Comparison of ENCODE assay signal across 22 cellular contexts in genomic region chr3:124800076-124800475, GRCh38.
DNase-seq lines count a peak whose midpoint lies in the region; ATAC-seq and TF ChIP-seq lines count a peak whose summit lies in the region.
"Had no signal": no experiment of that assay in that cellular context is flagged by ENCODE, and none has a peak within 500 bp of the region (broad histone marks: within the 10 kb centered on the region; RNA-seq: fewer than 3 reads in every experiment).

No MANE protein-coding gene starts in this region.

- TF ChIP-seq CTCF in IMR-90 (conservative IDR thresholded peaks at IDR 0.05; ENCODE audit: low read depth, low read length) (no peak), ascending aorta (IDR thresholded peaks at IDR 0.05) (no peak), sigmoid colon (IDR thresholded peaks at IDR 0.05) (no peak), endothelial cell (IDR thresholded peaks at IDR 0.05; ENCODE audit: unreplicated experiment) (no peak)

- CTCF ChIA-PET in IMR-90 (lab: Yijun Ruan, JAX): no interaction called here
- CTCF ChIA-PET in activated CD4-positive, alpha-beta T cell treated with anti-CD3 and anti-CD28 coated beads for 36 hours (lab: Charles Lee): interaction anchor here (0.7 kb wide), 1 partner anchor 88 kb away, joined by 3 read pairs; no protein-coding TSS in a partner anchor

- TF ChIP-seq EP300 in sigmoid colon (IDR thresholded peaks at IDR 0.05): no peak

- no peak for TF ChIP-seq POLR2A in IMR-90 (IDR thresholded peaks at IDR 0.05; ENCODE audit: low read depth, low read length)
- no peak for TF ChIP-seq POLR2A in sigmoid colon (IDR thresholded peaks at IDR 0.05)

- no peak overlapping the region for H3K23ac ChIP-seq in IMR-90 (ENCODE audit: low read depth, low read length)

- POLR2A ChIA-PET in IMR-90 (lab: Charles Lee; ENCODE audit: unreplicated experiment): no interaction called here
- POLR2A ChIA-PET in activated CD4-positive, alpha-beta T cell treated with anti-CD3 and anti-CD28 coated beads for 36 hours (lab: Charles Lee): interaction anchor here (0.6 kb wide), 1 partner anchor 681 kb away, joined by 3 read pairs; no protein-coding TSS in a partner anchor

- dilution Hi-C loops in IMR-90 (cut with HindIII; ENCODE audit: low sequenced_read_pairs, unreplicated experiment): no loop called here

- peaks cover 2% of the 10 kb centered on the region for H3K27me3 Mint-ChIP-seq in endothelial cell (ENCODE audit: unreplicated experiment)
- H3K27me3 Mint-ChIP-seq in activated T-helper 2 cell treated with anti-CD3 and anti-CD28 coated beads, Interferon-gamma antibody, Interleukin-2, Interleukin-4, amounts not matched to agents 10 μg/mL and 5 μg/mL and 100 μg/mL, durations not matched to agents 14 hours and 24 hours and 36 hours (ENCODE audit: low read depth): peaks cover 3% of the 10 kb centered on the region
- peaks cover 1% of the 10 kb centered on the region for H3K27me3 Mint-ChIP-seq in activated CD4-positive, alpha-beta T cell treated with anti-CD3 and anti-CD28 coated beads for 36 hours
- H3K27me3 Mint-ChIP-seq: activated naive CD8-positive, alpha-beta T cell had no signal

- no TSS peak for BruUV-seq in IMR-90 (replicated peaks; lab: Mats Ljungman, UMichigan)

- WGBS in IMR-90 (ENCODE audit: extremely low coverage in 2 of 2, insufficient read length in 1 of 2), 2 experiments: 83% methylated on average over 1 of the region's 1 CpG; no CpG with 5 or more reads in 1 of the 2 experiments
- 87% methylated on average over 1 of the region's 1 CpG for WGBS in right cardiac atrium
- WGBS in sigmoid colon, 2 donors: 85 to 88% methylated on average over 1 of the region's 1 CpG

- H3K4me1 ChIP-seq in IMR-90 (ENCODE audit: control insufficient read depth, insufficient read depth, low read length) (peaks cover 8% of the 10 kb centered on the region), ascending aorta (peaks cover 0 to 28% of the 10 kb centered on the region in 2 donors), right cardiac atrium (ENCODE audit: control insufficient read depth, insufficient read depth, low read length) (peaks cover 27% of the 10 kb centered on the region), sigmoid colon (peaks cover 0 to 22% (median 17%) of the 10 kb centered on the region in 4 donors)
- H3K4me1 ChIP-seq: breast epithelium had no signal

- H2AK5ac ChIP-seq in IMR-90 (ENCODE audit: low read depth, low read length): peak overlapping the region; percentile 60

- no peak for DNase-seq in IMR-90
- DNase-seq in ascending aorta (ENCODE audit: low spot score in 2 of 2): no peak
- DNase-seq in right cardiac atrium: no peak
- no peak for DNase-seq in sigmoid colon
- DNase-seq in endothelial cell (ENCODE audit: low spot score): no peak
- no peak for DNase-seq in activated T-helper 2 cell treated with anti-CD3 and anti-CD28 coated beads, Interferon-gamma antibody, Interleukin-2, Interleukin-4, amounts not matched to agents 10 μg/mL and 5 μg/mL and 100 μg/mL, durations not matched to agents 14 hours and 24 hours and 36 hours (ENCODE audit: low spot score)
- no peak for DNase-seq in activated CD4-positive, alpha-beta T cell treated with anti-CD3 and anti-CD28 coated beads for 36 hours
- DNase-seq: activated CD4-positive, alpha-beta T cell treated with anti-CD3 and anti-CD28 coated beads, Interleukin-2, amount 50 U/mL, for 48 hours; activated T-cell treated with anti-CD3 and anti-CD28 coated beads, Interleukin-2, amount 50 U/mL, for 24 hours; CD8-positive, alpha-beta T cell; GOT3; immature natural killer cell; MG63; midbrain; NCI-H1694 treated with DMSO at 0.1 percent for 48 hours; stimulated activated CD4-positive, alpha-beta T cell treated with anti-CD3 and anti-CD28 coated beads, Interleukin-1b, Interleukin-23, amount 100 ng/mL, for 48 hours; stimulated activated naive CD8-positive, alpha-beta T cell treated with anti-CD3 and anti-CD28 coated beads, Interleukin-15, amount 100 ng/mL, for 72 hours had no signal

- no peak for ATAC-seq in IMR-90 (ENCODE audit: low read depth)
- no peak for ATAC-seq in right cardiac atrium
- ATAC-seq in GM18502 (IDR thresholded peaks at IDR 0.05; ENCODE audit: poor library complexity, unreplicated experiment): no peak
- ATAC-seq in activated CD4-positive, alpha-beta T cell treated with anti-CD3 and anti-CD28 coated beads for 36 hours: no peak
- ATAC-seq: CD8-positive, alpha-beta T cell; esophagus mucosa; Panc1; stimulated activated naive CD8-positive, alpha-beta T cell treated with anti-CD3 and anti-CD28 coated beads, Interleukin-15, amount 100 ng/mL, for 72 hours had no signal

- no peak overlapping the region for H3K9ac ChIP-seq in IMR-90 (ENCODE audit: low read depth, low read length)

- in situ Hi-C loops in IMR-90 (cut with MboI; ENCODE audit: low sequenced_read_pairs): no loop called here

- peaks cover 10% of the 10 kb centered on the region for H3K36me3 Mint-ChIP-seq in endothelial cell (ENCODE audit: low read depth, unreplicated experiment)
- no peaks in the 10 kb centered on the region for H3K36me3 Mint-ChIP-seq in activated T-helper 2 cell treated with anti-CD3 and anti-CD28 coated beads, Interferon-gamma antibody, Interleukin-2, Interleukin-4, amounts not matched to agents 10 μg/mL and 5 μg/mL and 100 μg/mL, durations not matched to agents 14 hours and 24 hours and 36 hours (ENCODE audit: low read depth)
- H3K36me3 Mint-ChIP-seq in activated CD4-positive, alpha-beta T cell treated with anti-CD3 and anti-CD28 coated beads for 36 hours (ENCODE audit: low read depth): no peaks in the 10 kb centered on the region
- H3K36me3 Mint-ChIP-seq: activated naive CD8-positive, alpha-beta T cell; CD8-positive, alpha-beta T cell; immature natural killer cell had no signal

- H4K91ac ChIP-seq in IMR-90 (ENCODE audit: insufficient read depth, low read depth, low read length): no peak overlapping the region

- H3K4me1 Mint-ChIP-seq in endothelial cell (ENCODE audit: unreplicated experiment): peaks cover 5% of the 10 kb centered on the region
- no peaks in the 10 kb centered on the region for H3K4me1 Mint-ChIP-seq in activated T-helper 2 cell treated with anti-CD3 and anti-CD28 coated beads, Interferon-gamma antibody, Interleukin-2, Interleukin-4, amounts not matched to agents 10 μg/mL and 5 μg/mL and 100 μg/mL, durations not matched to agents 14 hours and 24 hours and 36 hours (ENCODE audit: low read depth)
- H3K4me1 Mint-ChIP-seq in activated CD4-positive, alpha-beta T cell treated with anti-CD3 and anti-CD28 coated beads for 36 hours: no peaks in the 10 kb centered on the region
- H3K4me1 Mint-ChIP-seq: immature natural killer cell; stimulated activated naive CD8-positive, alpha-beta T cell treated with anti-CD3 and anti-CD28 coated beads, Interleukin-15, amount 100 ng/mL, for 72 hours had no signal

- no peak overlapping the region for H3K4me3 ChIP-seq in IMR-90 (ENCODE audit: insufficient read depth, low read depth, low read length)
- no peak overlapping the region for H3K4me3 ChIP-seq in ascending aorta
- H3K4me3 ChIP-seq in right cardiac atrium (ENCODE audit: low read length): no peak overlapping the region
- H3K4me3 ChIP-seq in sigmoid colon: no peak overlapping the region
- H3K4me3 ChIP-seq: breast epithelium, MG63 had no signal

- no peak overlapping the region for H3K4me3 Mint-ChIP-seq in endothelial cell (ENCODE audit: unreplicated experiment)
- no peak overlapping the region for H3K4me3 Mint-ChIP-seq in activated T-helper 2 cell treated with anti-CD3 and anti-CD28 coated beads, Interferon-gamma antibody, Interleukin-2, Interleukin-4, amounts not matched to agents 10 μg/mL and 5 μg/mL and 100 μg/mL, durations not matched to agents 14 hours and 24 hours and 36 hours (ENCODE audit: low read depth)
- H3K4me3 Mint-ChIP-seq in activated CD4-positive, alpha-beta T cell treated with anti-CD3 and anti-CD28 coated beads for 36 hours: no peak overlapping the region
- H3K4me3 Mint-ChIP-seq: activated naive CD8-positive, alpha-beta T cell; activated T-cell treated with anti-CD3 and anti-CD28 coated beads, Interleukin-2, amount 50 U/mL, for 24 hours; CD8-positive, alpha-beta T cell; immature natural killer cell; stimulated activated naive CD8-positive, alpha-beta T cell treated with anti-CD3 and anti-CD28 coated beads, Interleukin-15, amount 100 ng/mL, for 72 hours had no signal

- H3K9me3 ChIP-seq in IMR-90 (ENCODE audit: control insufficient read depth, insufficient read depth, low read length): no peaks in the 10 kb centered on the region
- no peaks in the 10 kb centered on the region for H3K9me3 ChIP-seq in ascending aorta
- no peaks in the 10 kb centered on the region for H3K9me3 ChIP-seq in right cardiac atrium (ENCODE audit: control insufficient read depth, low read length)
- no peaks in the 10 kb centered on the region for H3K9me3 ChIP-seq in sigmoid colon
- H3K9me3 ChIP-seq: breast epithelium, MG63 had no signal

- no peak overlapping the region for H3K56ac ChIP-seq in IMR-90 (ENCODE audit: extremely low read depth, insufficient read depth, low read length)

- no peak overlapping the region for H3K18ac ChIP-seq in IMR-90 (ENCODE audit: low read depth, low read length)

- H3K79me1 ChIP-seq in IMR-90 (ENCODE audit: low read depth in 1 of 2, low read length in 2 of 2): peaks cover 0 to 10% of the 10 kb centered on the region in 2 experiments; a peak in 2 of 4 replicates

- TF ChIP-seq RAD21 in IMR-90 (IDR thresholded peaks at IDR 0.05; ENCODE audit: low read length): no peak

- no peak overlapping the region for H2BK120ac ChIP-seq in IMR-90 (ENCODE audit: low read depth, low read length)

- H3K9me3 Mint-ChIP-seq in endothelial cell (ENCODE audit: unreplicated experiment): no peaks in the 10 kb centered on the region
- H3K9me3 Mint-ChIP-seq in activated T-helper 2 cell treated with anti-CD3 and anti-CD28 coated beads, Interferon-gamma antibody, Interleukin-2, Interleukin-4, amounts not matched to agents 10 μg/mL and 5 μg/mL and 100 μg/mL, durations not matched to agents 14 hours and 24 hours and 36 hours: no peaks in the 10 kb centered on the region
- no peaks in the 10 kb centered on the region for H3K9me3 Mint-ChIP-seq in activated CD4-positive, alpha-beta T cell treated with anti-CD3 and anti-CD28 coated beads for 36 hours (ENCODE audit: low read depth)
- H3K9me3 Mint-ChIP-seq: activated T-cell treated with anti-CD3 and anti-CD28 coated beads, Interleukin-2, amount 50 U/mL, for 24 hours; CD8-positive, alpha-beta T cell; immature natural killer cell; stimulated activated naive CD8-positive, alpha-beta T cell treated with anti-CD3 and anti-CD28 coated beads, Interleukin-15, amount 100 ng/mL, for 72 hours had no signal

- H3K27ac ChIP-seq in IMR-90 (ENCODE audit: insufficient read depth, low read length): no peak overlapping the region
- H3K27ac ChIP-seq in ascending aorta: peak overlapping the region; percentile 62 to 74
- H3K27ac ChIP-seq in right cardiac atrium (ENCODE audit: low read length): peak overlapping the region; percentile 54
- H3K27ac ChIP-seq in sigmoid colon: peak overlapping the region; percentile 38 to 71 (median 58)

- no peak overlapping the region for H3K14ac ChIP-seq in IMR-90 (replicated peaks; ENCODE audit: low read depth, low read length)

- intact Hi-C loops in IMR-90 (cut with micrococcal nuclease) (no loop called here), ascending aorta (cut with DNase I) (no loop called here), right cardiac atrium (cut with DNase I) (no loop called here), sigmoid colon (cut with DNase I) (no loop called here)
- intact Hi-C loops in activated T-helper 2 cell treated with anti-CD3 and anti-CD28 coated beads, Interferon-gamma antibody, Interleukin-2, Interleukin-4, amounts not matched to agents 10 μg/mL and 5 μg/mL and 100 μg/mL, durations not matched to agents 14 hours and 24 hours and 36 hours (cut with micrococcal nuclease): no loop called here
- intact Hi-C loops in activated CD4-positive, alpha-beta T cell treated with anti-CD3 and anti-CD28 coated beads for 36 hours (cut with DNase I, micrococcal nuclease): no loop called here

- no peak overlapping the region for H3K4me2 ChIP-seq in IMR-90 (ENCODE audit: low read depth, low read length)

- H2BK5ac ChIP-seq in IMR-90 (ENCODE audit: low read depth, low read length, poor library complexity, severe bottlenecking): no peak overlapping the region

- H2AK9ac ChIP-seq in IMR-90 (replicated peaks; ENCODE audit: low read depth, low read length, poor library complexity): peak overlapping the region; percentile 31

- H4K8ac ChIP-seq in IMR-90 (ENCODE audit: low read depth in 2 of 2, low read length in 2 of 2): no peak overlapping the region

- H4K20me1 ChIP-seq in IMR-90 (ENCODE audit: insufficient read depth, low read length): peaks cover 13% of the 10 kb centered on the region

- no peak overlapping the region for H2BK20ac ChIP-seq in IMR-90 (ENCODE audit: low read depth, low read length)

- H3K9me1 ChIP-seq in IMR-90 (ENCODE audit: insufficient read depth, low read length): peaks cover 16% of the 10 kb centered on the region

- no peak overlapping the region for H2AFZ ChIP-seq in IMR-90 (replicated peaks; ENCODE audit: low read length, poor library complexity)

- 0 out of 3 replicates have a peak overlapping the region, but pooled peaks have one; percentile 21 for H2BK15ac ChIP-seq in IMR-90 (ENCODE audit: low read depth, low read length)

- H4K5ac ChIP-seq in IMR-90 (ENCODE audit: low read depth, low read length): no peak overlapping the region

- no peak overlapping the region for H3K27ac Mint-ChIP-seq in endothelial cell (ENCODE audit: unreplicated experiment)
- H3K27ac Mint-ChIP-seq in activated T-helper 2 cell treated with anti-CD3 and anti-CD28 coated beads, Interferon-gamma antibody, Interleukin-2, Interleukin-4, amounts not matched to agents 10 μg/mL and 5 μg/mL and 100 μg/mL, durations not matched to agents 14 hours and 24 hours and 36 hours: no peak overlapping the region
- no peak overlapping the region for H3K27ac Mint-ChIP-seq in activated CD4-positive, alpha-beta T cell treated with anti-CD3 and anti-CD28 coated beads for 36 hours
- H3K27ac Mint-ChIP-seq: activated naive CD8-positive, alpha-beta T cell; activated T-cell treated with anti-CD3 and anti-CD28 coated beads, Interleukin-2, amount 50 U/mL, for 24 hours; CD8-positive, alpha-beta T cell; immature natural killer cell had no signal

- H3K27me3 ChIP-seq in IMR-90 (ENCODE audit: control insufficient read depth, insufficient read depth, low read length): no peaks in the 10 kb centered on the region
- no peaks in the 10 kb centered on the region for H3K27me3 ChIP-seq in ascending aorta
- H3K27me3 ChIP-seq in right cardiac atrium (ENCODE audit: control insufficient read depth, insufficient read depth): no peaks in the 10 kb centered on the region
- H3K27me3 ChIP-seq in sigmoid colon: no peaks in the 10 kb centered on the region
- H3K27me3 ChIP-seq: breast epithelium, MG63 had no signal

- H3K36me3 ChIP-seq in IMR-90 (ENCODE audit: control insufficient read depth, insufficient read depth, low read length) (peaks cover 20% of the 10 kb centered on the region), ascending aorta (peaks cover 34 to 48% of the 10 kb centered on the region in 2 donors), sigmoid colon (peaks cover 13 to 23% (median 19%) of the 10 kb centered on the region in 4 donors)
- H3K36me3 ChIP-seq: breast epithelium, MG63 had no signal

- peak overlapping the region; percentile 32; the same call in 1 of the 2 replicates for H3K4ac ChIP-seq in IMR-90 (ENCODE audit: low read depth, low read length)
